ENCODE assay signal across 17 cellular contexts in the genomic region with DNA sequence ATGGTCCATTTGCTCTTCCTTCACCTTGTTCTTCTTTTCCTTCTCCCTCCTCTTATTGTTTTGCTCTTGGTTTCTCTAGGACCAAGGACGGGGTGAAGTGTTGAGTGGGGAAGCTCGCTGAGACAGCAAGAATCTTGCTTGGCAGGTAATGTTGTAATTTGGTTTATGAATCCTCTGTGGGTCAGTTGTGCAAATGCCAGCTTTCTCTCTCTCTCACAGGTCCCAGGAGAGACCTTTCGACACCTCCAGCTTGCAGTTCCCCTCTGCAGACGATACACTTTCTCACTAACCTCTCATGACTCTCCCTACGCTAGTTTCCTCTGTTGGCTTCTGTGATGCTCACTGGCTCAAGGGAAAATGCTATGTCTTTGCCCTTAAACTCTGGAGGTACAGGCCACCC.
DNase-seq lines count a peak whose midpoint lies in the region; ATAC-seq and TF ChIP-seq lines count a peak whose summit lies in the region.
"Had no signal": no experiment of that assay in that cellular context is flagged by ENCODE, and none has a peak within 500 bp of the region (broad histone marks: within the 10 kb centered on the region; RNA-seq: fewer than 3 reads in every experiment).

No MANE protein-coding gene starts in this region.

- no peaks in the 10 kb centered on the region for H3K4me1 Mint-ChIP-seq in activated naive CD4-positive, alpha-beta T cell treated with anti-CD3 and anti-CD28 coated beads, Interleukin-2, amount 50 U/mL, for 24 hours
- H3K4me1 Mint-ChIP-seq in neural progenitor cell: peaks cover 6% of the 10 kb centered on the region
- H3K4me1 Mint-ChIP-seq: CD14-positive monocyte; CD4-positive, alpha-beta memory T cell had no signal

- peaks cover 2% of the 10 kb centered on the region for H3K36me3 Mint-ChIP-seq in activated naive CD4-positive, alpha-beta T cell treated with anti-CD3 and anti-CD28 coated beads, Interleukin-2, amount 50 U/mL, for 24 hours
- H3K36me3 Mint-ChIP-seq in activated naive CD4-positive, alpha-beta T cell treated with anti-CD3 and anti-CD28 coated beads, Interleukin-2, amount 50 U/mL, for 72 hours: peaks cover 0 to 4% of the 10 kb centered on the region in 2 donors
- peaks cover 3% of the 10 kb centered on the region for H3K36me3 Mint-ChIP-seq in neural progenitor cell
- H3K36me3 Mint-ChIP-seq: CD14-positive monocyte; CD4-positive, alpha-beta memory T cell had no signal

- H3K4me3 ChIP-seq in PC-3 (ENCODE audit: low read length) (no peak overlapping the region), neural progenitor cell (no peak overlapping the region), SJCRH30 (no peak overlapping the region)
- H3K4me3 ChIP-seq: BLaER1, GM23248 had no signal

- POLR2A ChIA-PET in PC-3 (lab: Charles Lee; ENCODE audit: unreplicated experiment): no interaction called here

- H3K36me3 ChIP-seq in PC-3 (ENCODE audit: low read depth, low read length): no peaks in the 10 kb centered on the region
- no peaks in the 10 kb centered on the region for H3K36me3 ChIP-seq in neural progenitor cell
- H3K36me3 ChIP-seq in SJCRH30: no peaks in the 10 kb centered on the region
- H3K36me3 ChIP-seq: BLaER1 had no signal

- peaks cover 7% of the 10 kb centered on the region for H3K27me3 Mint-ChIP-seq in activated naive CD4-positive, alpha-beta T cell treated with anti-CD3 and anti-CD28 coated beads, Interleukin-2, amount 50 U/mL, for 24 hours
- no peaks in the 10 kb centered on the region for H3K27me3 Mint-ChIP-seq in neural progenitor cell (ENCODE audit: insufficient read depth, low read depth)

- no peak for TF ChIP-seq CTCF in PC-3 (conservative IDR thresholded peaks at IDR 0.05; ENCODE audit: low read depth, low read length)
- no peak for TF ChIP-seq CTCF in neural progenitor cell (IDR thresholded peaks at IDR 0.05)

- BruUV-seq in PC-3 (replicated peaks; lab: Mats Ljungman, UMichigan): no TSS peak

- H3K4me2 ChIP-seq in PC-3 (ENCODE audit: low read length) (0 out of 2 replicates have a peak overlapping the region, but pooled peaks have one; percentile 13), neural progenitor cell (no peak overlapping the region)
- H3K4me2 ChIP-seq: BLaER1 had no signal

- H3K27ac Mint-ChIP-seq in activated naive CD4-positive, alpha-beta T cell treated with anti-CD3 and anti-CD28 coated beads, Interleukin-2, amount 50 U/mL, for 24 hours: peak overlapping the region; percentile 42
- no peak overlapping the region for H3K27ac Mint-ChIP-seq in activated naive CD4-positive, alpha-beta T cell treated with anti-CD3 and anti-CD28 coated beads, Interleukin-2, amount 50 U/mL, for 72 hours
- peak overlapping the region; percentile 42 for H3K27ac Mint-ChIP-seq in neural progenitor cell
- H3K27ac Mint-ChIP-seq: CD4-positive, alpha-beta memory T cell; HFFc6 had no signal

- no peaks in the 10 kb centered on the region for H3K9me2 ChIP-seq in PC-3 (replicated peaks; ENCODE audit: low read length)

- CTCF ChIA-PET in PC-3 (lab: Charles Lee): no interaction called here

- H4K20me1 ChIP-seq in PC-3 (ENCODE audit: low read length) (no peaks in the 10 kb centered on the region), neural progenitor cell (ENCODE audit: low read depth) (no peaks in the 10 kb centered on the region)
- H4K20me1 ChIP-seq: BLaER1 had no signal

- intact Hi-C loops in PC-3 (cut with micrococcal nuclease): no loop called here

- no peak for ATAC-seq in activated naive CD4-positive, alpha-beta T cell treated with anti-CD3 and anti-CD28 coated beads, Interleukin-2, amount 50 U/mL, for 72 hours
- ATAC-seq in PC-3: no peak
- ATAC-seq in esophagus mucosa: no peak
- ATAC-seq: HCT116 had no signal

- no peaks in the 10 kb centered on the region for H3K9me3 ChIP-seq in PC-3 (ENCODE audit: low read length)
- peaks cover 5% of the 10 kb centered on the region for H3K9me3 ChIP-seq in neural progenitor cell (ENCODE audit: low read depth)
- peaks cover 5% of the 10 kb centered on the region; the same call in 1 of the 2 replicates for H3K9me3 ChIP-seq in SJCRH30 (replicated peaks)

- H3K4me1 ChIP-seq in PC-3 (ENCODE audit: insufficient read depth, low read length) (peaks cover 15% of the 10 kb centered on the region), neural progenitor cell (no peaks in the 10 kb centered on the region), SJCRH30 (peaks cover 11% of the 10 kb centered on the region)
- H3K4me1 ChIP-seq: BLaER1 had no signal

- H2AFZ ChIP-seq in PC-3 (ENCODE audit: low read length) (no peak overlapping the region), neural progenitor cell (replicated peaks) (no peak overlapping the region)
- H2AFZ ChIP-seq: GM23248 had no signal

- peaks cover 4% of the 10 kb centered on the region for H3K9me3 Mint-ChIP-seq in activated naive CD4-positive, alpha-beta T cell treated with anti-CD3 and anti-CD28 coated beads, Interleukin-2, amount 50 U/mL, for 24 hours
- H3K9me3 Mint-ChIP-seq in activated naive CD4-positive, alpha-beta T cell treated with anti-CD3 and anti-CD28 coated beads, Interleukin-2, amount 50 U/mL, for 72 hours: peaks cover 0 to 3% of the 10 kb centered on the region in 2 donors
- peaks cover 18% of the 10 kb centered on the region for H3K9me3 Mint-ChIP-seq in neural progenitor cell
- H3K9me3 Mint-ChIP-seq: HFFc6 had no signal

- no peak overlapping the region for H3K4me3 Mint-ChIP-seq in activated naive CD4-positive, alpha-beta T cell treated with anti-CD3 and anti-CD28 coated beads, Interleukin-2, amount 50 U/mL, for 24 hours
- H3K4me3 Mint-ChIP-seq in neural progenitor cell: no peak overlapping the region
- H3K4me3 Mint-ChIP-seq: CD14-positive monocyte; CD4-positive, alpha-beta memory T cell; HFFc6 had no signal

- H3K79me2 ChIP-seq in PC-3 (ENCODE audit: low read length) (no peaks in the 10 kb centered on the region), neural progenitor cell (ENCODE audit: low read depth) (no peaks in the 10 kb centered on the region)

- H3K9ac ChIP-seq in PC-3 (ENCODE audit: low read length) (no peak overlapping the region), neural progenitor cell (no peak overlapping the region)
- H3K9ac ChIP-seq: BLaER1, GM23248 had no signal

- DNase-seq in activated naive CD4-positive, alpha-beta T cell treated with anti-CD3 and anti-CD28 coated beads, Interleukin-2, amount 50 U/mL, for 72 hours (ENCODE audit: low spot score in 2 of 2): no peak
- no peak for DNase-seq in PC-3
- DNase-seq in neural progenitor cell (ENCODE audit: low spot score): no peak
- no peak for DNase-seq in SJCRH30
- no peak for DNase-seq in amygdala (lab: John Stamatoyannopoulos, UW)
- DNase-seq: 8988T; CD4-positive, alpha-beta memory T cell; DMS153; DMS79; GDM1; GM23248; HFFc6 had no signal

- H3K27ac ChIP-seq in PC-3 (ENCODE audit: low read length) (no peak overlapping the region), neural progenitor cell (no peak overlapping the region), SJCRH30 (no peak overlapping the region)
- H3K27ac ChIP-seq: BLaER1, GM23248 had no signal

- H3F3A ChIP-seq in PC-3 (ENCODE audit: low read length, unreplicated experiment) (no peaks in the 10 kb centered on the region), neural progenitor cell (ENCODE audit: low read depth) (no peaks in the 10 kb centered on the region)

- H3K27me3 ChIP-seq in PC-3 (ENCODE audit: low read length) (no peaks in the 10 kb centered on the region), neural progenitor cell (no peaks in the 10 kb centered on the region), SJCRH30 (no peaks in the 10 kb centered on the region)
- H3K27me3 ChIP-seq: BLaER1 had no signal

Comparison
In these comparisons a context has a peak if more than half of its experiments do, and no peak if none do; other contexts are left out.
1. H3K27ac Mint-ChIP-seq: peak in activated naive CD4-positive, alpha-beta T cell treated with anti-CD3 and anti-CD28 coated beads, Interleukin-2, amount 50 U/mL, for 24 hours (single experiment) and neural progenitor cell (single experiment); none in activated naive CD4-positive, alpha-beta T cell treated with anti-CD3 and anti-CD28 coated beads, Interleukin-2, amount 50 U/mL, for 72 hours (0 of 2).